ENCODE assay signal across 8 cellular contexts in genomic region chr19:1513492-1514294, GRCh38. TPM values are rescaled to one million over a fixed set of nuclear protein-coding genes. Genes with fewer than 3 reads are reported as not detected.
DNase-seq lines count a peak whose midpoint lies in the region; ATAC-seq and TF ChIP-seq lines count a peak whose summit lies in the region.

No MANE protein-coding gene starts in this region.

- no peak overlapping the region for H3K23ac ChIP-seq in trophoblast cell (ENCODE audit: low read length)

- no peak overlapping the region for H3K27ac ChIP-seq in trophoblast cell (ENCODE audit: low read depth, low read length)

- no peaks in the 10 kb centered on the region for H3K27me3 ChIP-seq in trophoblast cell (ENCODE audit: insufficient read depth, low read length)

- H3K18ac ChIP-seq in trophoblast cell (ENCODE audit: low read length): peak overlapping the region; percentile 41

- H3K79me2 ChIP-seq in trophoblast cell (ENCODE audit: control insufficient read depth, insufficient read depth, low read length, poor library complexity): no peaks in the 10 kb centered on the region

- H2BK12ac ChIP-seq in trophoblast cell (ENCODE audit: low read length): no peak overlapping the region

- H3K14ac ChIP-seq in trophoblast cell (ENCODE audit: low read length): peak overlapping the region; percentile 55

- peak overlapping the region; percentile 26 for H2AK5ac ChIP-seq in trophoblast cell (ENCODE audit: low read length)

- H3K4me2 ChIP-seq in trophoblast cell (ENCODE audit: low read length): peak overlapping the region; percentile 77

- peak overlapping the region; percentile 83 for H4K8ac ChIP-seq in trophoblast cell (ENCODE audit: low read depth, low read length)

- ATAC-seq in HG03442 (IDR thresholded peaks at IDR 0.05; ENCODE audit: unreplicated experiment) (no peak), HG03135 (IDR thresholded peaks at IDR 0.05; ENCODE audit: unreplicated experiment) (no peak), GM19397 (IDR thresholded peaks at IDR 0.05; ENCODE audit: unreplicated experiment) (no peak)

- H3K4ac ChIP-seq in trophoblast cell (ENCODE audit: low read depth, low read length): no peak overlapping the region

- peak overlapping the region; percentile 39 for H2BK5ac ChIP-seq in trophoblast cell (ENCODE audit: low read depth, low read length, poor library complexity)

- peaks cover 11% of the 10 kb centered on the region for H3K9me3 ChIP-seq in trophoblast cell (ENCODE audit: insufficient read depth, low read depth, low read length)

- no peaks in the 10 kb centered on the region for H3K36me3 ChIP-seq in trophoblast cell (ENCODE audit: control insufficient read depth in 1 of 2, insufficient read depth in 2 of 2, low read length in 2 of 2)

- H4K12ac ChIP-seq in trophoblast cell (ENCODE audit: low read depth, low read length): peak overlapping the region; percentile 80

- peak overlapping the region; percentile 77 for H4K91ac ChIP-seq in trophoblast cell (ENCODE audit: low read depth, low read length)

- H2BK120ac ChIP-seq in trophoblast cell (ENCODE audit: insufficient read depth, low read length, poor library complexity): peak overlapping the region; percentile 21

- H3K4me3 ChIP-seq in fibroblast of mammary gland (ENCODE audit: control insufficient read depth, low read depth, low read length) (peak overlapping the region; percentile 29), trophoblast cell (ENCODE audit: low read depth, low read length) (peak overlapping the region; percentile 64)

- DNase-seq in GDM1 (lab: John Stamatoyannopoulos, UW) (peak; percentile 10), NCI-H774 (lab: John Stamatoyannopoulos, UW) (peak; percentile 7), activated T-cell treated with anti-CD3 and anti-CD28 coated beads for 4 hours (peak; percentile 58), fibroblast of mammary gland (ENCODE audit: low read depth) (peak; percentile 55), trophoblast cell (peak; percentile 61 to 77)

- peak; percentile 56 for TF ChIP-seq CTCF in fibroblast of mammary gland (conservative IDR thresholded peaks at IDR 0.05; ENCODE audit: control insufficient read depth, insufficient read depth, low read depth, low read length)

- H3K9ac ChIP-seq in trophoblast cell (ENCODE audit: low read length): peak overlapping the region; percentile 61

- WGBS in trophoblast cell (ENCODE audit: extremely low coverage, insufficient coverage, insufficient read length): no CpG with 5 or more reads among the region's 53 CpGs

- H2AFZ ChIP-seq in trophoblast cell (ENCODE audit: insufficient read depth, low read length, poor library complexity): peak overlapping the region; percentile 77

- H3K79me1 ChIP-seq in trophoblast cell (ENCODE audit: low read length): peaks cover 8% of the 10 kb centered on the region

- peaks cover 0 to 4% of the 10 kb centered on the region in 2 experiments for H3K4me1 ChIP-seq in trophoblast cell (ENCODE audit: control insufficient read depth in 1 of 2, insufficient read depth in 2 of 2, low read length in 2 of 2)

RNA-seq across cellular contexts. Expression of gene ADAMTSL5, which starts 0.9 kb away (rescaled TPM):
- polyA plus RNA-seq in trophoblast cell (2013): 7.5 and 7.6 TPM in 2 replicates

RNA-seq across cellular contexts. Expression of gene PLK5, which starts 10.2 kb away (rescaled TPM):
- polyA plus RNA-seq in trophoblast cell (2013): 0.01 TPM in 1 of 2 replicates, not detected in the other

RNA-seq across cellular contexts. Expression of gene REEP6, which starts 22.7 kb away (rescaled TPM):
- polyA plus RNA-seq in trophoblast cell (2013): 4.2 and 4.8 TPM in 2 replicates

RNA-seq across cellular contexts. Expression of gene PCSK4, which starts 23.5 kb away (rescaled TPM):
- polyA plus RNA-seq in trophoblast cell (2013): 3.6 and 3.7 TPM in 2 replicates

RNA-seq across cellular contexts. Expression of gene C19orf25, which starts 34.7 kb away (rescaled TPM):
- 20.9 and 21.6 TPM in 2 replicates for polyA plus RNA-seq in trophoblast cell (2013)

Comparison
In these comparisons a context has a peak if more than half of its experiments do, and no peak if none do; other contexts are left out.
1. DNase-seq: peak in every context shown above with its lines; median percentile 69 in trophoblast cell; 58 in activated T-cell treated with anti-CD3 and anti-CD28 coated beads for 4 hours; 55 in fibroblast of mammary gland; 10 in GDM1; 7 in NCI-H774.